ENCODE assay signal across 23 cellular contexts in the genomic region with DNA sequence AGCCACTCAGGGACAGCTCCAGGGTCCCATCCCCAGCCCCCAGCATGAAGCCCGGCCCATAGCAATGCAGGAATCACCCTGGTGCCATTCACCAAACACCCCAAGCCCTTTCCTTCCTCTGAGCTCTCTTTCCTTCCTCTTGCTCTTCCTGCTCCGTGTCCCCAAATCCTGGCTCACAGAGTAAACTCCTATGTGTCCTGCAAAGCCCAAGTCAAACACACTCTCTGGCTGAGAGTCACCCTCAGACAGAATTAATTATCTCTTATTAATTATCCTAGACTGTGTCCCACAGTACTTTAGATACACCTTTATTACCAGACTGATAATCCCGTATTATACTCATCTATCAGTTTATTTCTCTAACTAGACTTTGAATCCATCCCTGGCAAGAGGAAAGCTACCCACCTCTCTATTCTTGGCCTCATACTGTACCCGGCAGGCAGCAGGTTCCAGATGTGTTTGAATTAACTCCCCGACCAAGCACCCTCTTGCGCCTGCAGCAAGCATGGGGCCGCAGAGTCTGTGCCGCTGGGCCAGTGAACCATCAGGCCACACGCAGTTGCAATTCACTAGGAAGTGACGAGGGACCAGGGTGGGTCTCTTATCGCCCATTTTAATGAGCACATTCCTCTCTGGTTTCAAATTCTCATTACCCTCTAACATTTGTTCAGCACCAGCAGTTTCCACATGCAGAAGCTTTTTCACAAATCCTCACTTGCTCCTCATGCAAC.
"Had no signal": no experiment of that assay in that cellular context is flagged by ENCODE, and none has a peak within 500 bp of the region (broad histone marks: within the 10 kb centered on the region; RNA-seq: fewer than 3 reads in every experiment).

No MANE protein-coding gene starts in this region.

- DNase-seq: activated CD4-positive, CD25-positive, alpha-beta regulatory T cell treated with anti-CD3 and anti-CD28 coated beads, Interleukin-2, amount 50 U/mL, for 72 hours; activated CD8-positive, alpha-beta memory T cell treated with anti-CD3 and anti-CD28 coated beads for 24 hours; activated CD8-positive, alpha-beta memory T cell treated with anti-CD3 and anti-CD28 coated beads, Interleukin-2, amount 50 U/mL, for 4 hours; activated T-cell treated with anti-CD3 and anti-CD28 coated beads, Interleukin-2, amount 50 U/mL, for 24 hours; brain microvascular endothelial cell; caudate nucleus; effector memory CD8-positive, alpha-beta T cell; foreskin melanocyte; hypothalamus; naive thymus-derived CD8-positive, alpha-beta T cell; ovary; right cardiac atrium; stimulated activated CD4-positive, alpha-beta T cell treated with anti-CD3 and anti-CD28 coated beads, Interleukin-1b, Interleukin-23, amount 100 ng/mL, for 48 hours; stimulated activated naive CD8-positive, alpha-beta T cell treated with anti-CD3 and anti-CD28 coated beads, Interleukin-15, amount 100 ng/mL, for 72 hours; tibial artery; WERI-Rb-1 had no signal

- H3K4me3 ChIP-seq: ascending aorta, lung, ovary, tibial artery had no signal

- H3K36me3 ChIP-seq: ascending aorta, brain microvascular endothelial cell, ovary, WERI-Rb-1 had no signal

- H3K4me3 Mint-ChIP-seq: activated T-cell treated with anti-CD3 and anti-CD28 coated beads, Interleukin-2, amount 50 U/mL, for 24 hours; activated T-helper 17 cell treated with anti-CD3 and anti-CD28 coated beads, Interleukin-2, amount 50 U/mL, for 72 hours; effector memory CD8-positive, alpha-beta T cell; mesothelial cell of epicardium; naive thymus-derived CD8-positive, alpha-beta T cell; stimulated activated naive CD8-positive, alpha-beta T cell treated with anti-CD3 and anti-CD28 coated beads, Interleukin-15, amount 100 ng/mL, for 72 hours; T-helper 2 cell treated with Interferon-gamma antibody and Interleukin-4, amounts not matched to agents 5 μg/mL and 100 μg/mL, for 36 hours had no signal

- ATAC-seq: activated naive CD4-positive, alpha-beta T cell treated with anti-CD3 and anti-CD28 coated beads, Interleukin-2, amount 50 U/mL, for 72 hours; activated T-helper 17 cell treated with anti-CD3 and anti-CD28 coated beads, Interleukin-2, amount 50 U/mL, for 72 hours; effector memory CD8-positive, alpha-beta T cell; esophagus mucosa; naive thymus-derived CD8-positive, alpha-beta T cell; right cardiac atrium; stimulated activated naive CD8-positive, alpha-beta T cell treated with anti-CD3 and anti-CD28 coated beads, Interleukin-15, amount 100 ng/mL, for 72 hours had no signal

- H3K27ac Mint-ChIP-seq: activated T-cell treated with anti-CD3 and anti-CD28 coated beads, Interleukin-2, amount 50 U/mL, for 24 hours; mesothelial cell of epicardium; stimulated activated naive CD8-positive, alpha-beta T cell treated with anti-CD3 and anti-CD28 coated beads, Interleukin-15, amount 100 ng/mL, for 72 hours; T-helper 2 cell treated with Interferon-gamma antibody and Interleukin-4, amounts not matched to agents 5 μg/mL and 100 μg/mL, for 36 hours had no signal

- H3K9me3 Mint-ChIP-seq: activated naive CD4-positive, alpha-beta T cell treated with anti-CD3 and anti-CD28 coated beads, Interleukin-2, amount 50 U/mL, for 72 hours; activated T-cell treated with anti-CD3 and anti-CD28 coated beads, Interleukin-2, amount 50 U/mL, for 24 hours; activated T-helper 17 cell treated with anti-CD3 and anti-CD28 coated beads, Interleukin-2, amount 50 U/mL, for 72 hours; effector memory CD8-positive, alpha-beta T cell; mesothelial cell of epicardium; naive thymus-derived CD8-positive, alpha-beta T cell; stimulated activated naive CD8-positive, alpha-beta T cell treated with anti-CD3 and anti-CD28 coated beads, Interleukin-15, amount 100 ng/mL, for 72 hours; T-helper 2 cell treated with Interferon-gamma antibody and Interleukin-4, amounts not matched to agents 5 μg/mL and 100 μg/mL, for 36 hours had no signal

- H3K27me3 ChIP-seq: ascending aorta, ovary, tibial artery had no signal

- H3K27ac ChIP-seq: ascending aorta, brain microvascular endothelial cell, ovary, tibial artery, WERI-Rb-1 had no signal

- H3K4me1 Mint-ChIP-seq: mesothelial cell of epicardium had no signal

- H3K36me3 Mint-ChIP-seq: activated naive CD4-positive, alpha-beta T cell treated with anti-CD3 and anti-CD28 coated beads, Interleukin-2, amount 50 U/mL, for 72 hours; mesothelial cell of epicardium had no signal

- H3K9me3 ChIP-seq: ascending aorta, ovary, tibial artery had no signal

- H3K27me3 Mint-ChIP-seq: activated T-cell treated with anti-CD3 and anti-CD28 coated beads, Interleukin-2, amount 50 U/mL, for 24 hours; activated T-helper 17 cell treated with anti-CD3 and anti-CD28 coated beads, Interleukin-2, amount 50 U/mL, for 72 hours; effector memory CD8-positive, alpha-beta T cell; naive thymus-derived CD8-positive, alpha-beta T cell; stimulated activated naive CD8-positive, alpha-beta T cell treated with anti-CD3 and anti-CD28 coated beads, Interleukin-15, amount 100 ng/mL, for 72 hours had no signal
